In genomic region chr16:75095637-75096036, GRCh38 we compare ENCODE assay signal across 23 cellular contexts. TPM values are rescaled to one million over a fixed set of nuclear protein-coding genes. Genes with fewer than 3 reads are reported as not detected.
DNase-seq lines count a peak whose midpoint lies in the region; ATAC-seq and TF ChIP-seq lines count a peak whose summit lies in the region.
"Had no signal": no experiment of that assay in that cellular context is flagged by ENCODE, and none has a peak within 500 bp of the region (broad histone marks: within the 10 kb centered on the region; RNA-seq: fewer than 3 reads in every experiment).

No MANE protein-coding gene starts in this region.

- TF ChIP-seq CTCF in VCaP (conservative IDR thresholded peaks at IDR 0.05) (no peak), nephron progenitor cell (IDR thresholded peaks at IDR 0.05) (no peak), type B pancreatic cell (conservative IDR thresholded peaks at IDR 0.05) (no peak)

- peaks cover 59% of the 10 kb centered on the region for H3K4me1 Mint-ChIP-seq in activated naive CD8-positive, alpha-beta T cell treated with anti-CD3 and anti-CD28 coated beads, Interleukin-2, amount 50 U/mL, for 24 hours
- peaks cover 46% of the 10 kb centered on the region for H3K4me1 Mint-ChIP-seq in activated naive CD8-positive, alpha-beta T cell treated with anti-CD3 and anti-CD28 coated beads for 36 hours
- H3K4me1 Mint-ChIP-seq in nephron progenitor cell: peaks cover 35% of the 10 kb centered on the region
- H3K4me1 Mint-ChIP-seq in type B pancreatic cell (ENCODE audit: unreplicated experiment): peaks cover 19% of the 10 kb centered on the region

- no peaks in the 10 kb centered on the region for H3K9me3 ChIP-seq in right cardiac atrium (ENCODE audit: control insufficient read depth, low read length)
- H3K9me3 ChIP-seq: A549, neutrophil, psoas muscle had no signal

- no peak overlapping the region for H3K4me3 ChIP-seq in right cardiac atrium (ENCODE audit: low read length)
- H3K4me3 ChIP-seq: A549, lung, psoas muscle had no signal

- no peaks in the 10 kb centered on the region for H3K9me3 Mint-ChIP-seq in activated naive CD8-positive, alpha-beta T cell treated with anti-CD3 and anti-CD28 coated beads, Interleukin-2, amount 50 U/mL, for 24 hours
- no peaks in the 10 kb centered on the region for H3K9me3 Mint-ChIP-seq in activated naive CD8-positive, alpha-beta T cell treated with anti-CD3 and anti-CD28 coated beads for 36 hours
- H3K9me3 Mint-ChIP-seq in nephron progenitor cell (no peaks in the 10 kb centered on the region), type B pancreatic cell (no peaks in the 10 kb centered on the region)
- H3K9me3 Mint-ChIP-seq: activated naive CD4-positive, alpha-beta T cell treated with anti-CD3 and anti-CD28 coated beads, Interleukin-2, amount 10 ng/mL, durations not matched to agents 7 days and 5 days; dendritic cell treated with granulocyte-macrophage colony-stimulating factor and Interleukin-4, amounts not matched to agents 40 ng/mL and 50 ng/mL, for 4 days had no signal

- H3K27me3 Mint-ChIP-seq in activated naive CD8-positive, alpha-beta T cell treated with anti-CD3 and anti-CD28 coated beads, Interleukin-2, amount 50 U/mL, for 24 hours: no peaks in the 10 kb centered on the region
- no peaks in the 10 kb centered on the region for H3K27me3 Mint-ChIP-seq in activated naive CD8-positive, alpha-beta T cell treated with anti-CD3 and anti-CD28 coated beads for 36 hours
- H3K27me3 Mint-ChIP-seq in nephron progenitor cell (ENCODE audit: low read depth, poor library complexity): no peaks in the 10 kb centered on the region
- no peaks in the 10 kb centered on the region for H3K27me3 Mint-ChIP-seq in type B pancreatic cell
- H3K27me3 Mint-ChIP-seq: activated naive CD4-positive, alpha-beta T cell treated with anti-CD3 and anti-CD28 coated beads, Interleukin-2, amount 10 ng/mL, durations not matched to agents 7 days and 5 days; dendritic cell treated with granulocyte-macrophage colony-stimulating factor and Interleukin-4, amounts not matched to agents 40 ng/mL and 50 ng/mL, for 4 days had no signal

- no peak overlapping the region for H3K4me3 Mint-ChIP-seq in activated naive CD8-positive, alpha-beta T cell treated with anti-CD3 and anti-CD28 coated beads, Interleukin-2, amount 50 U/mL, for 24 hours
- H3K4me3 Mint-ChIP-seq in activated naive CD8-positive, alpha-beta T cell treated with anti-CD3 and anti-CD28 coated beads for 36 hours: no peak overlapping the region
- H3K4me3 Mint-ChIP-seq in nephron progenitor cell (no peak overlapping the region), type B pancreatic cell (no peak overlapping the region)
- H3K4me3 Mint-ChIP-seq: activated naive CD4-positive, alpha-beta T cell treated with anti-CD3 and anti-CD28 coated beads, Interleukin-2, amount 10 ng/mL, durations not matched to agents 7 days and 5 days; dendritic cell treated with granulocyte-macrophage colony-stimulating factor and Interleukin-4, amounts not matched to agents 40 ng/mL and 50 ng/mL, for 4 days had no signal

- H3K36me3 Mint-ChIP-seq in activated naive CD8-positive, alpha-beta T cell treated with anti-CD3 and anti-CD28 coated beads, Interleukin-2, amount 50 U/mL, for 24 hours (ENCODE audit: low read depth): no peaks in the 10 kb centered on the region
- no peaks in the 10 kb centered on the region for H3K36me3 Mint-ChIP-seq in activated naive CD8-positive, alpha-beta T cell treated with anti-CD3 and anti-CD28 coated beads for 36 hours
- H3K36me3 Mint-ChIP-seq in nephron progenitor cell (ENCODE audit: low read depth): peaks cover 5% of the 10 kb centered on the region
- peaks cover 4% of the 10 kb centered on the region for H3K36me3 Mint-ChIP-seq in type B pancreatic cell
- H3K36me3 Mint-ChIP-seq: activated naive CD4-positive, alpha-beta T cell treated with anti-CD3 and anti-CD28 coated beads, Interleukin-2, amount 10 ng/mL, durations not matched to agents 7 days and 5 days had no signal

- peak overlapping the region; percentile 89 for H3K27ac Mint-ChIP-seq in activated naive CD8-positive, alpha-beta T cell treated with anti-CD3 and anti-CD28 coated beads, Interleukin-2, amount 50 U/mL, for 24 hours
- no peak overlapping the region for H3K27ac Mint-ChIP-seq in activated naive CD8-positive, alpha-beta T cell treated with anti-CD3 and anti-CD28 coated beads for 36 hours
- peak overlapping the region; percentile 27 for H3K27ac Mint-ChIP-seq in nephron progenitor cell
- peak overlapping the region; percentile 91 for H3K27ac Mint-ChIP-seq in type B pancreatic cell
- H3K27ac Mint-ChIP-seq: activated naive CD4-positive, alpha-beta T cell treated with anti-CD3 and anti-CD28 coated beads, Interleukin-2, amount 10 ng/mL, durations not matched to agents 7 days and 5 days; dendritic cell treated with granulocyte-macrophage colony-stimulating factor and Interleukin-4, amounts not matched to agents 40 ng/mL and 50 ng/mL, for 4 days had no signal

- no peak for ATAC-seq in activated naive CD8-positive, alpha-beta T cell treated with anti-CD3 and anti-CD28 coated beads, Interleukin-2, amount 50 U/mL, for 24 hours
- ATAC-seq in GM19035 (IDR thresholded peaks at IDR 0.05; ENCODE audit: unreplicated experiment) (no peak), right cardiac atrium (no peak)
- ATAC-seq: A549, psoas muscle, SK-N-SH treated with all-trans-retinoic acid at 6 μM for 48 hours had no signal

- WGBS in right cardiac atrium: 93% methylated on average over 7 of the region's 7 CpGs

- peaks cover 16% of the 10 kb centered on the region for H3K4me1 ChIP-seq in right cardiac atrium (ENCODE audit: control insufficient read depth, insufficient read depth, low read length)

- peak overlapping the region; percentile 88 for H3K27ac ChIP-seq in VCaP
- no peak overlapping the region for H3K27ac ChIP-seq in right cardiac atrium (ENCODE audit: low read length)
- H3K27ac ChIP-seq: A549, neutrophil, psoas muscle had no signal

- H3K27me3 ChIP-seq in right cardiac atrium (ENCODE audit: control insufficient read depth, insufficient read depth): no peaks in the 10 kb centered on the region
- H3K27me3 ChIP-seq: neutrophil had no signal

- intact Hi-C loops in right cardiac atrium (cut with DNase I): no loop called here

- no peak for DNase-seq in activated naive CD8-positive, alpha-beta T cell treated with anti-CD3 and anti-CD28 coated beads, Interleukin-2, amount 50 U/mL, for 24 hours
- DNase-seq in activated naive CD8-positive, alpha-beta T cell treated with anti-CD3 and anti-CD28 coated beads for 36 hours: no peak
- no peak for DNase-seq in nephron progenitor cell
- DNase-seq in type B pancreatic cell (ENCODE audit: extremely low spot score, unreplicated experiment): no peak
- DNase-seq in NCI-H748 treated with DMSO at 0.1 percent for 48 hours (lab: John Stamatoyannopoulos, UW): no peak
- DNase-seq in right cardiac atrium: no peak
- DNase-seq: activated CD8-positive, alpha-beta memory T cell treated with anti-CD3 and anti-CD28 coated beads for 24 hours; activated naive CD4-positive, alpha-beta T cell treated with anti-CD3 and anti-CD28 coated beads, Interleukin-2, amount 10 ng/mL, durations not matched to agents 7 days and 5 days; DMS79 treated with DMSO at 0.1 percent for 48 hours; glutamatergic neuron; kidney; NCI-H1417; NCI-H2081 treated with DMSO at 0.1 percent for 48 hours; psoas muscle; stimulated activated CD8-positive, alpha-beta memory T cell treated with anti-CD3 and anti-CD28 coated beads, Interleukin-4, amount 100 ng/mL, for 48 hours had no signal

RNA-seq across cellular contexts. Expression of gene LDHD, which starts 20.9 kb away (rescaled TPM):
- not detected for total RNA-seq in activated naive CD8-positive, alpha-beta T cell treated with anti-CD3 and anti-CD28 coated beads for 36 hours
- 0.69 and 1.8 TPM in 2 replicates for total RNA-seq in type B pancreatic cell (ENCODE audit: low replicate concordance)
- total RNA-seq in right cardiac atrium: 10 to 100 TPM; 28.2 to 55.9 (median 39.5) TPM
- 56.5 TPM for polyA plus RNA-seq in right cardiac atrium
- total RNA-seq: endothelial cell of umbilical vein had no signal

RNA-seq across cellular contexts. Expression of gene ZFP1, which starts 52.7 kb away (rescaled TPM):
- total RNA-seq in activated naive CD8-positive, alpha-beta T cell treated with anti-CD3 and anti-CD28 coated beads for 36 hours: 10 to 100 TPM; 18.7 to 19.0 TPM
- 10.0 and 19.8 TPM in 2 replicates for total RNA-seq in type B pancreatic cell (ENCODE audit: low replicate concordance)
- total RNA-seq in right cardiac atrium: 10 to 100 TPM in 1 of 4 donors, 1 to 10 TPM in 3; 6.4 to 11.2 (median 9.1) TPM
- polyA plus RNA-seq in right cardiac atrium: 3.8 TPM

Comparison
In these comparisons a context has a peak if more than half of its experiments do, and no peak if none do; other contexts are left out.
1. RNA of gene LDHD, which starts 20.9 kb away (total RNA-seq): 28.2 to 55.9 TPM in right cardiac atrium; 0.69 to 1.8 TPM in type B pancreatic cell and not detected in activated naive CD8-positive, alpha-beta T cell treated with anti-CD3 and anti-CD28 coated beads for 36 hours; every median in the first group is over 10 times any median in the second.